Comparison of ENCODE assay signal across 1 cellular context in the genomic region with DNA sequence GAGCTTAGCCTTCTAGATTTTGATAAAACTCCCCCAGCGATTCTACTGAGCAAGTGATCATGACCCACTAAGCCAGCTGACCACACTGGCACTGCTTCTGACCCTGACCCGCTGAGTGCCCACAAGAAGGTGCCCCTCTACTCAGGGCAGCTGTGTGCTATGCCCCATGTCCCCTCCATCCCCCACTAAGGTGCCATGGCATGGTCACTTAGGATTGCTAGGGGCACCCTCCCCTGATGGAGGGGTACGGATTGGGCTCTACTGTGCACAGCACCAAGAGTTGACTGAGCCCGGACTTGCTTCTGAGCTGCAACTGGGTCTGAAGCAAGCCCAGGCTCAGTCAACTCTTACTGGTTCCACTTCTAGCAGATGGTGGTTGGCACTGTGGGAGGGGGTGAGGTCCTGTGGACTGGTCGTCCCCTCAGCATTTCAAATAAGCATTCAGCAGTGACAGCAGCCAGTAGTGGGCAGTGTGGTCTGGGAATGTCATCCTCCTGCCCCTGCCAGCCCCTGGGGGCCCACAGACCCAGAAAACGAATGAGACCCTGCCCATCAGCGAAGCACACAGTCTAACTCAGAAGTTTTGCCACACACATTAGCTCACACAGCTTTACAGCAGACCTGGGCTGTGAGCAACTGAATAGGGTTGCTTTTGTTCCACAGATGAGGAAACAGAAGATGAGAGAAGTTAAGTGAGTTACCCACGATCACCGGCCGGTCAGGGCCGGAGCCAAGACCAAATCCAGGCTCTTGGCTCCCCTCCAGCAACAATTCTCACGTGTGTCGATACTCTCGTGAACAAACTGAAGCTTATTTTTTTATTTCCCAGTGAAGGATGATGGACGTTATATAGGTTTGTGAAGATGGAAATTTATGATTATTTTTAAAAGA.
TF ChIP-seq lines count a peak whose summit lies in the region.

No MANE protein-coding gene starts in this region.

TF ChIP-seq in A549, 52 proteins besides CTCF, POLR2A, EP300 and RAD21 (continued from another document):
- TF ChIP-seq, protein P1, sequence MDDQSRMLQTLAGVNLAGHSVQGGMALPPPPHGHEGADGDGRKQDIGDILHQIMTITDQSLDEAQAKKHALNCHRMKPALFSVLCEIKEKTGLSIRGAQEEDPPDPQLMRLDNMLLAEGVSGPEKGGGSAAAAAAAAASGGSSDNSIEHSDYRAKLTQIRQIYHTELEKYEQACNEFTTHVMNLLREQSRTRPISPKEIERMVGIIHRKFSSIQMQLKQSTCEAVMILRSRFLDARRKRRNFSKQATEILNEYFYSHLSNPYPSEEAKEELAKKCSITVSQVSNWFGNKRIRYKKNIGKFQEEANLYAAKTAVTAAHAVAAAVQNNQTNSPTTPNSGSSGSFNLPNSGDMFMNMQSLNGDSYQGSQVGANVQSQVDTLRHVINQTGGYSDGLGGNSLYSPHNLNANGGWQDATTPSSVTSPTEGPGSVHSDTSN (IDR thresholded peaks at IDR 0.05) = no peak
- TF ChIP-seq, protein P2, sequence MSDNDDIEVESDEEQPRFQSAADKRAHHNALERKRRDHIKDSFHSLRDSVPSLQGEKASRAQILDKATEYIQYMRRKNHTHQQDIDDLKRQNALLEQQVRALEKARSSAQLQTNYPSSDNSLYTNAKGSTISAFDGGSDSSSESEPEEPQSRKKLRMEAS (IDR thresholded peaks at IDR 0.05) = no peak
- TF ChIP-seq CBX8 (IDR thresholded peaks at IDR 0.05) = no peak
- no peak for TF ChIP-seq FOSL2 (IDR thresholded peaks at IDR 0.05)
- TF ChIP-seq FOSL2 (CRISPR knock-in tag; IDR thresholded peaks at IDR 0.05) = no peak
- TF ChIP-seq, protein P3, sequence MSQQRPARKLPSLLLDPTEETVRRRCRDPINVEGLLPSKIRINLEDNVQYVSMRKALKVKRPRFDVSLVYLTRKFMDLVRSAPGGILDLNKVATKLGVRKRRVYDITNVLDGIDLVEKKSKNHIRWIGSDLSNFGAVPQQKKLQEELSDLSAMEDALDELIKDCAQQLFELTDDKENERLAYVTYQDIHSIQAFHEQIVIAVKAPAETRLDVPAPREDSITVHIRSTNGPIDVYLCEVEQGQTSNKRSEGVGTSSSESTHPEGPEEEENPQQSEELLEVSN (IDR thresholded peaks at IDR 0.05; ENCODE audit: borderline replicate concordance, low read depth) = no peak
- TF ChIP-seq, protein P4, sequence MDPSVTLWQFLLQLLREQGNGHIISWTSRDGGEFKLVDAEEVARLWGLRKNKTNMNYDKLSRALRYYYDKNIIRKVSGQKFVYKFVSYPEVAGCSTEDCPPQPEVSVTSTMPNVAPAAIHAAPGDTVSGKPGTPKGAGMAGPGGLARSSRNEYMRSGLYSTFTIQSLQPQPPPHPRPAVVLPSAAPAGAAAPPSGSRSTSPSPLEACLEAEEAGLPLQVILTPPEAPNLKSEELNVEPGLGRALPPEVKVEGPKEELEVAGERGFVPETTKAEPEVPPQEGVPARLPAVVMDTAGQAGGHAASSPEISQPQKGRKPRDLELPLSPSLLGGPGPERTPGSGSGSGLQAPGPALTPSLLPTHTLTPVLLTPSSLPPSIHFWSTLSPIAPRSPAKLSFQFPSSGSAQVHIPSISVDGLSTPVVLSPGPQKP (IDR thresholded peaks at IDR 0.05; ENCODE audit: low read depth, low read length) = no peak
- TF ChIP-seq HEYL (CRISPR knock-in tag; IDR thresholded peaks at IDR 0.05) = no peak
- TF ChIP-seq, protein P5, sequence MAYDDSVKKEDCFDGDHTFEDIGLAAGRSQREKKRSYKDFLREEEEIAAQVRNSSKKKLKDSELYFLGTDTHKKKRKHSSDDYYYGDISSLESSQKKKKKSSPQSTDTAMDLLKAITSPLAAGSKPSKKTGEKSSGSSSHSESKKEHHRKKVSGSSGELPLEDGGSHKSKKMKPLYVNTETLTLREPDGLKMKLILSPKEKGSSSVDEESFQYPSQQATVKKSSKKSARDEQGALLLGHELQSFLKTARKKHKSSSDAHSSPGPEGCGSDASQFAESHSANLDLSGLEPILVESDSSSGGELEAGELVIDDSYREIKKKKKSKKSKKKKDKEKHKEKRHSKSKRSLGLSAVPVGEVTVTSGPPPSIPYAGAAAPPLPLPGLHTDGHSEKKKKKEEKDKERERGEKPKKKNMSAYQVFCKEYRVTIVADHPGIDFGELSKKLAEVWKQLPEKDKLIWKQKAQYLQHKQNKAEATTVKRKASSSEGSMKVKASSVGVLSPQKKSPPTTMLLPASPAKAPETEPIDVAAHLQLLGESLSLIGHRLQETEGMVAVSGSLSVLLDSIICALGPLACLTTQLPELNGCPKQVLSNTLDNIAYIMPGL (CRISPR knock-in tag; IDR thresholded peaks at IDR 0.05; ENCODE audit: borderline replicate concordance) = no peak
- no peak for TF ChIP-seq KDM5A (IDR thresholded peaks at IDR 0.05)
- TF ChIP-seq PHF8 (IDR thresholded peaks at IDR 0.05; ENCODE audit: borderline replicate concordance, low read depth) = no peak
- no peak for TF ChIP-seq HOXB5 (CRISPR knock-in tag; IDR thresholded peaks at IDR 0.05)
- TF ChIP-seq KDM1A (IDR thresholded peaks at IDR 0.05; ENCODE audit: low read depth) = no peak
- no peak for TF ChIP-seq ESRRA (IDR thresholded peaks at IDR 0.05; ENCODE audit: borderline replicate concordance, low read length)
